21 cellular contexts compared by ENCODE assay signal in the genomic region with DNA sequence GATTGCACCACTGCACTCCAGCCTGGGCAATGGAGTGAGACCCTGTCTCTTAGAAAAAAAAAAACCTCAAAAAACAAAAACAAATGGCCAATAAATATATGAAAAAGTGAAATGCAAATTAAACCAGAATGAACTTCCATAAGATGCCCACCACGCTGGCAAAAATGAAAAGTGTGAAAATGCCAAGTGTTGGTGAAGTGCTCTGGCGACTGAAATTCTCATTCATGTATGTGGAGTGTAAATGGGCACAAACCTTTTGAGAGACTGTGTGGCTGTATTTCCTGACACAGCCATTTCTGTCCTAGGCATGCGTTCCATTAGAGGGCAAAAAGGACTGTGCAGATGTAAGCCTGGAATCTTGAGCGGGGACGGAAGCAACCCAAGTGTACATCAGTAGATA.
"Had no signal": no experiment of that assay in that cellular context is flagged by ENCODE, and none has a peak within 500 bp of the region (broad histone marks: within the 10 kb centered on the region; RNA-seq: fewer than 3 reads in every experiment).

No MANE protein-coding gene starts in this region.

- FAIRE-seq: HepG2, RCC 7860 had no signal

- ATAC-seq: HepG2, SK-N-SH treated with all-trans-retinoic acid at 6 μM for 48 hours had no signal

- DNase-seq: IMR-90, Karpas-422, KG1, MG63, NCI-H1092, NCI-H1105 treated with DMSO at 0.1 percent for 48 hours, NCI-H1417 treated with DMSO at 0.1 percent for 48 hours, NCI-H146, NCI-H1694 treated with DMSO at 0.1 percent for 48 hours, NCI-H1930, NCI-H2081, NCI-H2107, NCI-H2227 treated with DMSO at 0.1 percent for 48 hours, NCI-H524, NCI-H526 treated with DMSO at 0.1 percent for 48 hours, NCI-H748 treated with DMSO at 0.1 percent for 48 hours, RPMI8226, SHP77 had no signal
